1 cellular context compared by ENCODE assay signal in genomic region chr3:46078712-46079400, GRCh38.
A peak's percentile ranks its signal among the peaks of the same experiment; 100 is the strongest.
TF ChIP-seq lines count a peak whose summit lies in the region.

No MANE protein-coding gene starts in this region.

TF ChIP-seq in K562, 482 proteins besides CTCF, POLR2A, EP300 and RAD21 (continued from another document and continues in another):
- TF ChIP-seq ZNF395 (CRISPR knock-in tag; IDR thresholded peaks at IDR 0.05) (no peak), CC2D1A (IDR thresholded peaks at IDR 0.05) (peak; percentile 91), E4F1 (CRISPR knock-in tag; IDR thresholded peaks at IDR 0.05; ENCODE audit: borderline replicate concordance) (no peak), BRD4 (IDR thresholded peaks at IDR 0.05) (no peak), SAP30 (IDR thresholded peaks at IDR 0.05; ENCODE audit: borderline replicate concordance, insufficient read depth, low read depth, low read length, poor library complexity, severe bottlenecking) (no peak), MEF2D (tag; conservative IDR thresholded peaks at IDR 0.05; ENCODE audit: low read depth) (no peak), RBM17 (IDR thresholded peaks at IDR 0.05; ENCODE audit: borderline replicate concordance, low read depth, low read length) (no peak), FOXJ2 (tag; IDR thresholded peaks at IDR 0.05) (no peak), JUND (IDR thresholded peaks at IDR 0.05; ENCODE audit: borderline replicate concordance, low read depth, low read length) (peak; percentile 45; the same call in 1 of the 2 replicates), JUND (tag; IDR thresholded peaks at IDR 0.05; ENCODE audit: borderline replicate concordance, low read depth, low read length) (no peak; the same call in 2 of the 3 replicates), SNIP1 (IDR thresholded peaks at IDR 0.05; ENCODE audit: low read depth) (no peak), RCOR1 (IDR thresholded peaks at IDR 0.05; ENCODE audit: borderline replicate concordance in 1 of 2, low read depth in 2 of 2, low read length in 2 of 2) (peak in 1 of 2 experiments; percentile 12; a peak in 1 of 4 replicates), HOMEZ (CRISPR knock-in tag; IDR thresholded peaks at IDR 0.05) (0 out of 2 replicates have a peak, but pooled peaks have one; percentile 29), NEUROD1 (IDR thresholded peaks at IDR 0.05; ENCODE audit: borderline replicate concordance, low read depth, low read length, partially characterized antibody) (peak; percentile 53), ZNF407 (IDR thresholded peaks at IDR 0.05; ENCODE audit: low read depth) (no peak), KLF16 (IDR thresholded peaks at IDR 0.05) (peak; percentile 76), GABPA (tag; conservative IDR thresholded peaks at IDR 0.05; ENCODE audit: low read depth) (no peak), SMARCC2 (IDR thresholded peaks at IDR 0.05; ENCODE audit: low read depth) (0 out of 2 replicates have a peak, but pooled peaks have one; percentile 23), CHCHD3 (CRISPR knock-in tag; IDR thresholded peaks at IDR 0.05) (no peak), SNAPC5 (CRISPR knock-in tag; IDR thresholded peaks at IDR 0.05) (no peak), SMC3 (conservative IDR thresholded peaks at IDR 0.05; ENCODE audit: insufficient read depth, low read depth, low read length) (peak; percentile 97), MAZ (CRISPR knock-in tag; conservative IDR thresholded peaks at IDR 0.05 in 1 of 2, IDR thresholded peaks at IDR 0.05 in 1 of 2) (peak; percentile 39 to 62; a peak in 2 of 4 replicates), ETV6 (IDR thresholded peaks at IDR 0.05; ENCODE audit: borderline replicate concordance in 1 of 2, low read depth in 2 of 2, low read length in 1 of 2) (no peak), ETV6 (CRISPR knock-in tag; IDR thresholded peaks at IDR 0.05; ENCODE audit: borderline replicate concordance) (no peak), ZBTB9 (CRISPR knock-in tag; IDR thresholded peaks at IDR 0.05) (0 out of 2 replicates have a peak, but pooled peaks have one; percentile 34), ZNF280B (CRISPR knock-in tag; IDR thresholded peaks at IDR 0.05) (no peak), DLX4 (CRISPR knock-in tag; IDR thresholded peaks at IDR 0.05) (no peak), SRSF3 (IDR thresholded peaks at IDR 0.05; ENCODE audit: insufficient read depth, low read length) (no peak), E2F8 (IDR thresholded peaks at IDR 0.05; ENCODE audit: low read depth, partially characterized antibody) (peak; percentile 27), HSF4 (CRISPR knock-in tag; IDR thresholded peaks at IDR 0.05; ENCODE audit: borderline replicate concordance) (no peak), CAMTA2 (CRISPR knock-in tag; conservative IDR thresholded peaks at IDR 0.05) (no peak), BACH1 (tag; IDR thresholded peaks at IDR 0.05) (no peak), MYBL2 (IDR thresholded peaks at IDR 0.05; ENCODE audit: low read depth) (no peak), MYBL2 (CRISPR knock-in tag; IDR thresholded peaks at IDR 0.05; ENCODE audit: borderline replicate concordance) (no peak), HOXB6 (CRISPR knock-in tag; IDR thresholded peaks at IDR 0.05; ENCODE audit: borderline replicate concordance) (no peak), CBX2 (IDR thresholded peaks at IDR 0.05; ENCODE audit: insufficient read depth, low read length, poor library complexity, severe bottlenecking) (no peak), ZNF24 (IDR thresholded peaks at IDR 0.05) (no peak), SNRNP70 (optimal IDR thresholded peaks at IDR 0.05; ENCODE audit: low read depth, low read length) (no peak), SREBF1 (IDR thresholded peaks at IDR 0.05; ENCODE audit: borderline replicate concordance, low read depth, low read length) (no peak), ATF7 (IDR thresholded peaks at IDR 0.05) (peak; percentile 60; the same call in 1 of the 2 replicates), ZNF143 (CRISPR knock-in tag; IDR thresholded peaks at IDR 0.05) (no peak), STAT5A (IDR thresholded peaks at IDR 0.05; ENCODE audit: borderline replicate concordance, low read length) (no peak), PPARD (CRISPR knock-in tag; IDR thresholded peaks at IDR 0.05) (no peak), BRCA1 (IDR thresholded peaks at IDR 0.05) (no peak), BRCA1 (CRISPR knock-in tag; IDR thresholded peaks at IDR 0.05) (no peak)
